ENCODE assay signal across 1 cellular context in the genomic region with DNA sequence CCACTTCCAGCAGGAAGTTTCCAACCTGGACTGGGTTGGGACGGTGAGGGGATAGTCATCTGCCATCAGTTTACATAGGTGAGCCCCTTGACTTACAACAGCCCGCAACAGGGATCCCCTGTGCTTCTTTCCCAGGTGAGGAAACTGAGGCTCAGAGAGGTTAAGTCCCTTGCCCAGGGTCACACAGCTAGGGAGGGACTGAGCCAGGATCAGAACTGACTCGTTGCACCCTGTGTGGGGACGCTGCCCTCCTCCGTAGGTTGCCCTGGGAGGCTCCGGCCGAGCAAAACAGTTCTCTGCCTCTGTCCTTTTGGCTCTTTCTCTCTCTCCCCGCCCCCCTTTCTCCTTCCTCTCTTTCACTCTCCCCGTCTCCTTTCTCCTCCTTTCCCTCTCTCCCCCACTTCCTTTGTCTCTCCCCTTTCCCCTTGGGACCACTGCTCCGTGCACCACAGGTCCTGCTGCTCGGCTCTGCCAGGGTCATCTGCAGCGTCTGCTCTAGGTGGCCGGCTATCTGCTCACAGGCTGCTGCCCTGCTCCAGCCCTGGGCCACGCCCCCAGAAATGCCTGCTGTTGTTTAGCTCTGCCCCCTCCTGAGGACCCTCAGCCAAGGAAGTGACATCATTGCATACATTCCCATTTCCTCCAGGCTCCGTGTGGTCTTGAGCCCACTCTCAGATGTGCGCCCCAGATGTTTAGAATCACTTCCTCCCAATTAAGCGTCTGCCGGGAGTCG.
TF ChIP-seq lines count a peak whose summit lies in the region.

No MANE protein-coding gene starts in this region.

TF ChIP-seq in HepG2, 621 proteins besides CTCF, POLR2A, EP300 and RAD21 (continued from another document):
- TF ChIP-seq, protein P1, sequence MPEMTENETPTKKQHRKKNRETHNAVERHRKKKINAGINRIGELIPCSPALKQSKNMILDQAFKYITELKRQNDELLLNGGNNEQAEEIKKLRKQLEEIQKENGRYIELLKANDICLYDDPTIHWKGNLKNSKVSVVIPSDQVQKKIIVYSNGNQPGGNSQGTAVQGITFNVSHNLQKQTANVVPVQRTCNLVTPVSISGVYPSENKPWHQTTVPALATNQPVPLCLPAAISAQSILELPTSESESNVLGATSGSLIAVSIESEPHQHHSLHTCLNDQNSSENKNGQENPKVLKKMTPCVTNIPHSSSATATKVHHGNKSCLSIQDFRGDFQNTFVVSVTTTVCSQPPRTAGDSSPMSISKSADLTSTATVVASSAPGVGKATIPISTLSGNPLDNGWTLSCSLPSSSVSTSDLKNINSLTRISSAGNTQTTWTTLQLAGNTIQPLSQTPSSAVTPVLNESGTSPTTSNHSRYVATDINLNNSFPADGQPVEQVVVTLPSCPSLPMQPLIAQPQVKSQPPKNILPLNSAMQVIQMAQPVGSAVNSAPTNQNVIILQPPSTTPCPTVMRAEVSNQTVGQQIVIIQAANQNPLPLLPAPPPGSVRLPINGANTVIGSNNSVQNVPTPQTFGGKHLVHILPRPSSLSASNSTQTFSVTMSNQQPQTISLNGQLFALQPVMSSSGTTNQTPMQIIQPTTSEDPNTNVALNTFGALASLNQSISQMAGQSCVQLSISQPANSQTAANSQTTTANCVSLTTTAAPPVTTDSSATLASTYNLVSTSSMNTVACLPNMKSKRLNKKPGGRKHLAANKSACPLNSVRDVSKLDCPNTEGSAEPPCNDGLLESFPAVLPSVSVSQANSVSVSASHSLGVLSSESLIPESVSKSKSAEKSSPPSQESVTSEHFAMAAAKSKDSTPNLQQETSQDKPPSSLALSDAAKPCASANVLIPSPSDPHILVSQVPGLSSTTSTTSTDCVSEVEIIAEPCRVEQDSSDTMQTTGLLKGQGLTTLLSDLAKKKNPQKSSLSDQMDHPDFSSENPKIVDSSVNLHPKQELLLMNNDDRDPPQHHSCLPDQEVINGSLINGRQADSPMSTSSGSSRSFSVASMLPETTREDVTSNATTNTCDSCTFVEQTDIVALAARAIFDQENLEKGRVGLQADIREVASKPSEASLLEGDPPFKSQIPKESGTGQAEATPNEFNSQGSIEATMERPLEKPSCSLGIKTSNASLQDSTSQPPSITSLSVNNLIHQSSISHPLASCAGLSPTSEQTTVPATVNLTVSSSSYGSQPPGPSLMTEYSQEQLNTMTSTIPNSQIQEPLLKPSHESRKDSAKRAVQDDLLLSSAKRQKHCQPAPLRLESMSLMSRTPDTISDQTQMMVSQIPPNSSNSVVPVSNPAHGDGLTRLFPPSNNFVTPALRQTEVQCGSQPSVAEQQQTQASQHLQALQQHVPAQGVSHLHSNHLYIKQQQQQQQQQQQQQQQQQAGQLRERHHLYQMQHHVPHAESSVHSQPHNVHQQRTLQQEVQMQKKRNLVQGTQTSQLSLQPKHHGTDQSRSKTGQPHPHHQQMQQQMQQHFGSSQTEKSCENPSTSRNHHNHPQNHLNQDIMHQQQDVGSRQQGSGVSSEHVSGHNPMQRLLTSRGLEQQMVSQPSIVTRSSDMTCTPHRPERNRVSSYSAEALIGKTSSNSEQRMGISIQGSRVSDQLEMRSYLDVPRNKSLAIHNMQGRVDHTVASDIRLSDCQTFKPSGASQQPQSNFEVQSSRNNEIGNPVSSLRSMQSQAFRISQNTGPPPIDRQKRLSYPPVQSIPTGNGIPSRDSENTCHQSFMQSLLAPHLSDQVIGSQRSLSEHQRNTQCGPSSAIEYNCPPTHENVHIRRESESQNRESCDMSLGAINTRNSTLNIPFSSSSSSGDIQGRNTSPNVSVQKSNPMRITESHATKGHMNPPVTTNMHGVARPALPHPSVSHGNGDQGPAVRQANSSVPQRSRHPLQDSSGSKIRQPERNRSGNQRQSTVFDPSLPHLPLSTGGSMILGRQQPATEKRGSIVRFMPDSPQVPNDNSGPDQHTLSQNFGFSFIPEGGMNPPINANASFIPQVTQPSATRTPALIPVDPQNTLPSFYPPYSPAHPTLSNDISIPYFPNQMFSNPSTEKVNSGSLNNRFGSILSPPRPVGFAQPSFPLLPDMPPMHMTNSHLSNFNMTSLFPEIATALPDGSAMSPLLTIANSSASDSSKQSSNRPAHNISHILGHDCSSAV (CRISPR knock-in tag; IDR thresholded peaks at IDR 0.05; ENCODE audit: borderline replicate concordance), result no peak
